20 cellular contexts compared by ENCODE assay signal in genomic region chr22:47583959-47584562, GRCh38.
"Had no signal": no experiment of that assay in that cellular context is flagged by ENCODE, and none has a peak within 500 bp of the region (broad histone marks: within the 10 kb centered on the region; RNA-seq: fewer than 3 reads in every experiment).

No MANE protein-coding gene starts in this region.

- DNase-seq: dermis blood vessel endothelial cell; effector CD8-positive, alpha-beta T cell; effector memory CD8-positive, alpha-beta T cell; foreskin keratinocyte; heart right ventricle; hippocampal formation; left cardiac atrium; left lung; left ventricle myocardium superior; lower lobe of right lung; mesenchymal stem cell; midbrain had no signal

- H3K36me3 ChIP-seq: esophagus muscularis mucosa, gastroesophageal sphincter, heart right ventricle, left lung, lower lobe of right lung had no signal

- H3K4me3 Mint-ChIP-seq: effector memory CD8-positive, alpha-beta T cell had no signal

- ATAC-seq: effector memory CD8-positive, alpha-beta T cell; foreskin keratinocyte; gastroesophageal sphincter; heart right ventricle; left cardiac atrium; left lung; left ventricle myocardium superior; lower lobe of right lung had no signal

- H3K27ac ChIP-seq: coronary artery, esophagus muscularis mucosa, foreskin keratinocyte, gastroesophageal sphincter, heart right ventricle, left lung, lower lobe of right lung had no signal

- H3K27me3 ChIP-seq: esophagus muscularis mucosa, foreskin keratinocyte had no signal

- H3K27ac Mint-ChIP-seq: effector memory CD8-positive, alpha-beta T cell had no signal

- H3K4me1 ChIP-seq: esophagus muscularis mucosa, foreskin keratinocyte, gastroesophageal sphincter, heart right ventricle, left lung, lower lobe of right lung had no signal

- H3K4me3 ChIP-seq: coronary artery, esophagus muscularis mucosa, gastroesophageal sphincter, heart right ventricle, left lung, lower lobe of right lung had no signal

- H3K9me3 ChIP-seq: gastroesophageal sphincter had no signal

- H3K9me3 Mint-ChIP-seq: effector memory CD8-positive, alpha-beta T cell had no signal

- FAIRE-seq: colon, endothelial cell of umbilical vein, frontal cortex, islet of Langerhans, keratinocyte had no signal
